Comparison of ENCODE assay signal across 1 cellular context in genomic region chr3:189985938-189986337, GRCh38.
TF ChIP-seq lines count a peak whose summit lies in the region.

No MANE protein-coding gene starts in this region.

TF ChIP-seq in IMR-90, 13 proteins besides CTCF, POLR2A, EP300 and RAD21:
- TF ChIP-seq, protein P1, sequence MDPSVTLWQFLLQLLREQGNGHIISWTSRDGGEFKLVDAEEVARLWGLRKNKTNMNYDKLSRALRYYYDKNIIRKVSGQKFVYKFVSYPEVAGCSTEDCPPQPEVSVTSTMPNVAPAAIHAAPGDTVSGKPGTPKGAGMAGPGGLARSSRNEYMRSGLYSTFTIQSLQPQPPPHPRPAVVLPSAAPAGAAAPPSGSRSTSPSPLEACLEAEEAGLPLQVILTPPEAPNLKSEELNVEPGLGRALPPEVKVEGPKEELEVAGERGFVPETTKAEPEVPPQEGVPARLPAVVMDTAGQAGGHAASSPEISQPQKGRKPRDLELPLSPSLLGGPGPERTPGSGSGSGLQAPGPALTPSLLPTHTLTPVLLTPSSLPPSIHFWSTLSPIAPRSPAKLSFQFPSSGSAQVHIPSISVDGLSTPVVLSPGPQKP (IDR thresholded peaks at IDR 0.05; ENCODE audit: borderline replicate concordance, low read depth, low read length): no peak
- TF ChIP-seq MAZ (IDR thresholded peaks at IDR 0.05; ENCODE audit: borderline replicate concordance, low read depth, low read length) (no peak), MAFK (IDR thresholded peaks at IDR 0.05; ENCODE audit: low read depth, low read length) (no peak), MXI1 (IDR thresholded peaks at IDR 0.05; ENCODE audit: borderline replicate concordance, low read depth, low read length) (no peak), SMC3 (IDR thresholded peaks at IDR 0.05; ENCODE audit: low read depth, low read length) (no peak), NFE2L2 (IDR thresholded peaks at IDR 0.05; ENCODE audit: low read depth, low read length) (no peak), USF2 (IDR thresholded peaks at IDR 0.05; ENCODE audit: low read depth, low read length) (no peak), FOS (IDR thresholded peaks at IDR 0.05; ENCODE audit: low read depth, low read length) (no peak), BHLHE40 (IDR thresholded peaks at IDR 0.05; ENCODE audit: low read depth, low read length) (no peak), RCOR1 (IDR thresholded peaks at IDR 0.05; ENCODE audit: insufficient replicate concordance, low read length) (no peak), CEBPB (IDR thresholded peaks at IDR 0.05; ENCODE audit: low read depth, low read length) (no peak), RFX5 (IDR thresholded peaks at IDR 0.05; ENCODE audit: low read depth, low read length) (no peak), CHD1 (IDR thresholded peaks at IDR 0.05; ENCODE audit: low read depth, low read length) (no peak)
